Comparison of ENCODE assay signal across 20 cellular contexts in the genomic region with DNA sequence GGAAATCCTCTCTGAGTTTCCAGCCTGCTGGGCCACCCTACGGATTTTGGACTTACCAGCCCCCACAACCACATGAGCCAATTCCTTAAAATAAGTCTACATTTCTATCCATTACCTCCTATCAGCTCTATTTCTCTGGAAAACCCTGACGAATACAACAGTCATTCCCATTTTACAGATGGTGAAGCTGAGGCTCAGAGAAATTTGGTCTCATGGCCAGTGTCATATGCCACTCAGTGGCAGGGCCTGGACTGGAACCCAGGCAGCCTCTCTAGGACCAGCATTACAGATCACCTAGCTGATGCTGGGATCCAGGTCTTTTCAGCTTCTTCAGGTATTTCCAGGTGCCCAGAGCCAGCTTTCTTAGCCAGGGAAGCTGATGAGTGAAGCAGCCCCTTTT. TPM values are rescaled to one million over a fixed set of nuclear protein-coding genes. Genes with fewer than 3 reads are reported as not detected.
DNase-seq lines count a peak whose midpoint lies in the region; ATAC-seq, FAIRE-seq and TF ChIP-seq lines count a peak whose summit lies in the region.
"Had no signal": no experiment of that assay in that cellular context is flagged by ENCODE, and none has a peak within 500 bp of the region (broad histone marks: within the 10 kb centered on the region; RNA-seq: fewer than 3 reads in every experiment).

No MANE protein-coding gene starts in this region.

- POLR2A ChIA-PET in K562 (lab: Yijun Ruan, JAX), result interaction anchor here (0.7 to 1.2 kb wide), 2 partner anchors 9 to 89 kb away, joined by 4 to 7 read pairs; no protein-coding TSS in a partner anchor
- POLR2A ChIA-PET in naive thymus-derived CD4-positive, alpha-beta T cell (lab: Charles Lee), result no interaction called here

- no peaks in the 10 kb centered on the region; a peak in 1 of 5 replicates for H3K4me1 ChIP-seq in K562 (replicated peaks in 1 of 2; ENCODE audit: control insufficient read depth in 2 of 2, insufficient read depth in 2 of 2, low read length in 2 of 2)
- H3K4me1 ChIP-seq in naive thymus-derived CD4-positive, alpha-beta T cell (ENCODE audit: control insufficient read depth in 2 of 2, insufficient read depth in 2 of 2, low read length in 2 of 2), result no peaks in the 10 kb centered on the region

- H3K9me3 ChIP-seq in K562 (replicated peaks; ENCODE audit: control insufficient read depth, insufficient read depth, low read depth, low read length), result no peaks in the 10 kb centered on the region
- H3K9me3 ChIP-seq in naive thymus-derived CD4-positive, alpha-beta T cell (ENCODE audit: control insufficient read depth in 2 of 3, low read length in 3 of 3), result no peaks in the 10 kb centered on the region
- H3K9me3 ChIP-seq: BLaER1 had no signal

- ATAC-seq in left ventricle myocardium superior, result no peak
- no peak for ATAC-seq in K562
- no peak for ATAC-seq in natural killer cell
- ATAC-seq in naive thymus-derived CD4-positive, alpha-beta T cell, result no peak
- ATAC-seq: CD8-positive, alpha-beta T cell; Right ventricle myocardium inferior had no signal

- 3% methylated on average over 2 of the region's 2 CpGs for WGBS in K562 (ENCODE audit: insufficient coverage, low coverage, missing lambda C conversion rate)

- H3K36me3 Mint-ChIP-seq in natural killer cell, result no peaks in the 10 kb centered on the region
- H3K36me3 Mint-ChIP-seq in naive thymus-derived CD4-positive, alpha-beta T cell, result no peaks in the 10 kb centered on the region
- H3K36me3 Mint-ChIP-seq: CD8-positive, alpha-beta T cell had no signal

- DNase-seq in cardiac septum (ENCODE audit: low spot score) (peak; percentile 46), left ventricle myocardium superior (no peak), K562 (ENCODE audit: extremely low read depth in 1 of 4, low spot score in 3 of 4) (no peak), mucosa of gallbladder (ENCODE audit: low spot score) (peak; percentile 1), ureter (ENCODE audit: low spot score) (peak; percentile 14), activated gamma-delta T cell treated with Interleukin-2 at 50 U/mL for 16 hours (no peak), natural killer cell (no peak)
- DNase-seq in naive thymus-derived CD4-positive, alpha-beta T cell, result no peak
- DNase-seq: Calu3; GOT3; KG1; MV-4-11; NCI-H1694 treated with DMSO at 0.1 percent for 48 hours; NK-92 treated with Interleukin-12 subunit alpha and Interleukin-12 subunit beta, amount 100 ng/mL, for 24 hours had no signal

- no peaks in the 10 kb centered on the region for H3K36me3 ChIP-seq in K562 (ENCODE audit: control insufficient read depth, insufficient read depth, low read length)
- H3K36me3 ChIP-seq in naive thymus-derived CD4-positive, alpha-beta T cell (ENCODE audit: control insufficient read depth in 2 of 3, insufficient read depth in 3 of 3, low read length in 3 of 3), result no peaks in the 10 kb centered on the region
- H3K36me3 ChIP-seq: BLaER1 had no signal

- CTCF ChIA-PET in K562 (lab: Yijun Ruan, JAX; ENCODE audit: low intra/inter-chr PET ratio), result no interaction called here
- CTCF ChIA-PET in naive thymus-derived CD4-positive, alpha-beta T cell (lab: Charles Lee), result no interaction called here

- intact Hi-C loops in cardiac septum (cut with DNase I) (loop anchor here (5.0 kb wide), 1 partner anchor 143 kb away; a partner anchor contains a TSS), left ventricle myocardium superior (cut with micrococcal nuclease) (no loop called here), K562 (cut with micrococcal nuclease) (no loop called here), natural killer cell (cut with micrococcal nuclease) (no loop called here)
- intact Hi-C loops in naive thymus-derived CD4-positive, alpha-beta T cell (cut with micrococcal nuclease), result no loop called here

- no peak overlapping the region for H3K27ac ChIP-seq in K562 (ENCODE audit: extremely low read depth, low read depth, low read length)
- H3K27ac ChIP-seq in naive thymus-derived CD4-positive, alpha-beta T cell (ENCODE audit: low read depth, low read length), result no peak overlapping the region
- H3K27ac ChIP-seq: BLaER1 had no signal

- no peak overlapping the region for H3K9ac ChIP-seq in K562 (ENCODE audit: insufficient read depth in 1 of 2, low read depth in 2 of 2, low read length in 2 of 2)
- H3K9ac ChIP-seq: BLaER1 had no signal

- no peak overlapping the region for H3K4me3 ChIP-seq in K562
- H3K4me3 ChIP-seq in naive thymus-derived CD4-positive, alpha-beta T cell (ENCODE audit: low read length), result no peak overlapping the region
- H3K4me3 ChIP-seq: BLaER1 had no signal

- BruUV-seq in K562 (replicated peaks; lab: Mats Ljungman, UMichigan), result no TSS peak

- H2AFZ ChIP-seq in K562 (ENCODE audit: low read depth, low read length), result no peak overlapping the region

- no peaks in the 10 kb centered on the region for H3K9me3 Mint-ChIP-seq in natural killer cell
- H3K9me3 Mint-ChIP-seq in naive thymus-derived CD4-positive, alpha-beta T cell, result peaks cover 0 to 5% (median 0%) of the 10 kb centered on the region in 11 donors
- H3K9me3 Mint-ChIP-seq: CD8-positive, alpha-beta T cell had no signal

- peaks cover 25 to 33% of the 10 kb centered on the region in 2 donors for H3K27me3 Mint-ChIP-seq in natural killer cell (ENCODE audit: low read depth in 2 of 2)
- H3K27me3 Mint-ChIP-seq in naive thymus-derived CD4-positive, alpha-beta T cell, result peaks cover 0 to 14% (median 5%) of the 10 kb centered on the region in 5 donors

- no peak for TF ChIP-seq POLR2A in K562 (conservative IDR thresholded peaks at IDR 0.05)

- no peaks in the 10 kb centered on the region for H3K79me2 ChIP-seq in K562 (ENCODE audit: control insufficient read depth, insufficient read depth, low read length)

- H3K4me3 Mint-ChIP-seq in natural killer cell, result no peak overlapping the region
- no peak overlapping the region for H3K4me3 Mint-ChIP-seq in naive thymus-derived CD4-positive, alpha-beta T cell
- H3K4me3 Mint-ChIP-seq: CD8-positive, alpha-beta T cell had no signal

- peaks cover 6 to 7% of the 10 kb centered on the region in 2 donors for H3K4me1 Mint-ChIP-seq in natural killer cell
- H3K4me1 Mint-ChIP-seq in naive thymus-derived CD4-positive, alpha-beta T cell, result no peaks in the 10 kb centered on the region

- H4K20me1 ChIP-seq in K562 (replicated peaks; ENCODE audit: control insufficient read depth, insufficient read depth, low read length), result no peaks in the 10 kb centered on the region
- H4K20me1 ChIP-seq: BLaER1 had no signal

- no peak for TF ChIP-seq EP300 in K562 (IDR thresholded peaks at IDR 0.05; ENCODE audit: low read length)

- no peak for FAIRE-seq in K562 (lab: Jason Lieb, UNC)
- FAIRE-seq: GM12891, GM19239, RCC 7860 had no signal

- in situ Hi-C loops in K562 (cut with MboI), result no loop called here

- TF ChIP-seq RAD21 in K562 (CRISPR knock-in tag; conservative IDR thresholded peaks at IDR 0.05 in 1 of 2, IDR thresholded peaks at IDR 0.05 in 1 of 2), result no peak

- peaks cover 18 to 61% of the 10 kb centered on the region in 2 experiments for H3K27me3 ChIP-seq in K562 (ENCODE audit: control insufficient read depth in 2 of 2, insufficient read depth in 2 of 2, low read length in 2 of 2)
- H3K27me3 ChIP-seq in naive thymus-derived CD4-positive, alpha-beta T cell (ENCODE audit: control insufficient read depth in 2 of 2, insufficient read depth in 2 of 2, low read length in 2 of 2), result no peaks in the 10 kb centered on the region
- H3K27me3 ChIP-seq: BLaER1 had no signal

- H3K27ac Mint-ChIP-seq in natural killer cell, result no peak overlapping the region
- H3K27ac Mint-ChIP-seq in naive thymus-derived CD4-positive, alpha-beta T cell, result no peak overlapping the region
- H3K27ac Mint-ChIP-seq: CD8-positive, alpha-beta T cell had no signal

- TF ChIP-seq CTCF in K562 (IDR thresholded peaks at IDR 0.05 in 2 of 3, conservative IDR thresholded peaks at IDR 0.05 in 1 of 3; ENCODE audit: insufficient read depth in 2 of 3, low read depth in 1 of 3, low read length in 3 of 3), result no peak
- TF ChIP-seq CTCF in natural killer cell (IDR thresholded peaks at IDR 0.05), result no peak

- H3K4me2 ChIP-seq in K562 (ENCODE audit: insufficient read depth, low read length), result no peak overlapping the region
- H3K4me2 ChIP-seq: BLaER1 had no signal

- H3K9me1 ChIP-seq in K562 (ENCODE audit: control insufficient read depth, insufficient read depth, low read length), result no peaks in the 10 kb centered on the region

TF ChIP-seq in K562, 482 proteins besides CTCF, POLR2A, EP300 and RAD21:
- TF ChIP-seq RBM25 (IDR thresholded peaks at IDR 0.05; ENCODE audit: low read depth, low read length, severe bottlenecking) (peak; percentile 55), ZSCAN29 (IDR thresholded peaks at IDR 0.05) (no peak), PHF8 (IDR thresholded peaks at IDR 0.05; ENCODE audit: borderline replicate concordance, low read length) (no peak)

RNA-seq across cellular contexts. Expression of a gene that starts 45.0 kb away (rescaled TPM):
- total RNA-seq in cardiac septum, result 5.1 TPM
- total RNA-seq in left ventricle myocardium superior, result 5.0 TPM
- total RNA-seq in K562 (2011; cell fraction: chromatin; rRNA removed; ENCODE audit: low replicate concordance), result 0.21 and 0.25 TPM in 2 replicates
- total RNA-seq in K562 (2011; cell fraction: nucleolus; rRNA removed), result 0.17 and 0.26 TPM in 2 replicates
- 0.08 and 0.44 TPM in 2 replicates for total RNA-seq in K562 (2011; cell fraction: nucleoplasm; rRNA removed)
- 0.12 and 0.41 TPM in 2 replicates for total RNA-seq in K562 (2014; rRNA removed)
- total RNA-seq in K562 (2014; rRNA removed; fragmentation: Illumina TruSeq; extraction: Trizol), result 0.04 and 0.10 TPM in 2 replicates
- total RNA-seq in K562 (2015; rRNA removed; fragmentation: Illumina TruSeq; extraction: Trizol), result 0.29 and 0.34 TPM in 2 replicates
- 0.49 and 0.66 TPM in 2 replicates for total RNA-seq in K562 (2021)
- 0.07 TPM in 2 replicates for polyA plus RNA-seq in K562 (2011; rRNA removed)
- 0.01 and 0.72 TPM in 2 replicates for polyA plus RNA-seq in K562 (2011; cell fraction: cytosol; rRNA removed)
- polyA plus RNA-seq in K562 (2011; cell fraction: nucleus; rRNA removed), result 0.07 and 0.09 TPM in 2 replicates
- polyA plus RNA-seq in K562 (2012), result 0.35 and 0.53 TPM in 2 replicates
- polyA plus RNA-seq in K562 (2014; fragmentation: Illumina TruSeq; extraction: Trizol), result 0.19 and 0.28 TPM in 2 replicates
- polyA plus RNA-seq in K562 (2014; fragmentation: Nextera tagmentation; extraction: Ambion mirVana), result under 1 TPM; 0.11 to 0.17 TPM
- 0.13 and 0.21 TPM in 2 replicates for polyA plus RNA-seq in K562 (2014; rRNA removed)
- polyA minus RNA-seq in K562 (2011; rRNA and poly(A)+ RNA removed), result 0.12 TPM in 1 of 2 replicates, not detected in the other
- polyA minus RNA-seq in K562 (2011; cell fraction: cytosol; rRNA and poly(A)+ RNA removed), result 0.76 TPM in 1 of 2 replicates, not detected in the other
- 0.11 and 0.13 TPM in 2 replicates for polyA minus RNA-seq in K562 (2011; cell fraction: nucleus; rRNA and poly(A)+ RNA removed)
- total RNA-seq in mucosa of gallbladder, result 30.6 TPM
- 39.8 TPM for total RNA-seq in ureter
- under 1 TPM in 2 of 3 donors, not detected in 1; 0.25 to 0.35 TPM for total RNA-seq in natural killer cell
- 1 to 10 TPM in 1 of 5 experiments, under 1 TPM in 4; 0.15 to 1.1 (median 0.34) TPM for total RNA-seq in naive thymus-derived CD4-positive, alpha-beta T cell
- polyA plus RNA-seq in naive thymus-derived CD4-positive, alpha-beta T cell, result under 1 TPM in 1 of 2 donors, not detected in 1; 0.21 TPM

Comparison
In these comparisons a context has a peak if more than half of its experiments do, and no peak if none do; other contexts are left out.
1. DNase-seq: peak in cardiac septum (single experiment), mucosa of gallbladder (single experiment) and ureter (single experiment); none in left ventricle myocardium superior (single experiment), K562 (0 of 4), activated gamma-delta T cell treated with Interleukin-2 at 50 U/mL for 16 hours (single experiment), natural killer cell (single experiment) and naive thymus-derived CD4-positive, alpha-beta T cell (0 of 9).